8 cellular contexts compared by ENCODE assay signal in genomic region chr16:89973235-89973634, GRCh38. TPM values are rescaled to one million over a fixed set of nuclear protein-coding genes. Genes with fewer than 3 reads are reported as not detected.
DNase-seq lines count a peak whose midpoint lies in the region; ATAC-seq and TF ChIP-seq lines count a peak whose summit lies in the region.

No MANE protein-coding gene starts in this region.

- peak overlapping the region; percentile 99 for H3K4me3 Mint-ChIP-seq in activated CD4-positive, alpha-beta memory T cell treated with anti-CD3 and anti-CD28 coated beads, Interleukin-2, amount 10 ng/mL, durations not matched to agents 7 days and 5 days
- peak overlapping the region; percentile 100 for H3K4me3 Mint-ChIP-seq in stimulated activated memory B cell treated with anti-CD40 and anti-IgM and Interleukin-4, amounts not matched to agents 10 μg/mL and 1 μg/mL and 100 μg/mL, for 72 hours

- peaks cover 11% of the 10 kb centered on the region for H3K36me3 ChIP-seq in iPS-15b (ENCODE audit: control insufficient read depth, insufficient read depth, low read length)

- H3K36me3 Mint-ChIP-seq in activated CD4-positive, alpha-beta memory T cell treated with anti-CD3 and anti-CD28 coated beads, Interleukin-2, amount 10 ng/mL, durations not matched to agents 7 days and 5 days (ENCODE audit: low read depth), result peaks cover 26% of the 10 kb centered on the region
- peaks cover 9% of the 10 kb centered on the region for H3K36me3 Mint-ChIP-seq in stimulated activated memory B cell treated with anti-CD40 and anti-IgM and Interleukin-4, amounts not matched to agents 10 μg/mL and 1 μg/mL and 100 μg/mL, for 72 hours

- H3K4me1 ChIP-seq in iPS-15b (ENCODE audit: control insufficient read depth, insufficient read depth, low read length), result no peaks in the 10 kb centered on the region

- H3K9ac ChIP-seq in iPS-15b (ENCODE audit: low read depth, low read length), result peak overlapping the region; percentile 96

- H3K9me3 ChIP-seq in iPS-15b (ENCODE audit: control insufficient read depth, insufficient read depth, low read length), result no peaks in the 10 kb centered on the region

- no peaks in the 10 kb centered on the region for H3K27me3 Mint-ChIP-seq in activated CD4-positive, alpha-beta memory T cell treated with anti-CD3 and anti-CD28 coated beads, Interleukin-2, amount 10 ng/mL, durations not matched to agents 7 days and 5 days
- H3K27me3 Mint-ChIP-seq in stimulated activated memory B cell treated with anti-CD40 and anti-IgM and Interleukin-4, amounts not matched to agents 10 μg/mL and 1 μg/mL and 100 μg/mL, for 72 hours, result no peaks in the 10 kb centered on the region

- H3K27me3 ChIP-seq in iPS-15b (ENCODE audit: control insufficient read depth, insufficient read depth, low read length), result no peaks in the 10 kb centered on the region

- DNase-seq in HFF-Myc (ENCODE audit: extremely low read depth, low read depth) (no peak), NCI-H510A (lab: John Stamatoyannopoulos, UW) (no peak), ureter (ENCODE audit: low spot score) (no peak), SHP77 treated with DMSO at 0.1 percent for 48 hours (lab: John Stamatoyannopoulos, UW) (no peak), NCI-H1105 treated with DMSO at 0.1 percent for 48 hours (lab: John Stamatoyannopoulos, UW) (no peak)
- no peak for DNase-seq in activated CD4-positive, alpha-beta memory T cell treated with anti-CD3 and anti-CD28 coated beads, Interleukin-2, amount 10 ng/mL, durations not matched to agents 7 days and 5 days

- H3K4me1 Mint-ChIP-seq in activated CD4-positive, alpha-beta memory T cell treated with anti-CD3 and anti-CD28 coated beads, Interleukin-2, amount 10 ng/mL, durations not matched to agents 7 days and 5 days, result peaks cover 36% of the 10 kb centered on the region
- peaks cover 42% of the 10 kb centered on the region for H3K4me1 Mint-ChIP-seq in stimulated activated memory B cell treated with anti-CD40 and anti-IgM and Interleukin-4, amounts not matched to agents 10 μg/mL and 1 μg/mL and 100 μg/mL, for 72 hours

- no peak for TF ChIP-seq CTCF in HFF-Myc (IDR thresholded peaks at IDR 0.05; ENCODE audit: low read depth, low read length, missing control alignments)

- peaks cover 6% of the 10 kb centered on the region for H3K9me3 Mint-ChIP-seq in activated CD4-positive, alpha-beta memory T cell treated with anti-CD3 and anti-CD28 coated beads, Interleukin-2, amount 10 ng/mL, durations not matched to agents 7 days and 5 days
- H3K9me3 Mint-ChIP-seq in stimulated activated memory B cell treated with anti-CD40 and anti-IgM and Interleukin-4, amounts not matched to agents 10 μg/mL and 1 μg/mL and 100 μg/mL, for 72 hours, result no peaks in the 10 kb centered on the region

- POLR2A ChIA-PET in activated CD4-positive, alpha-beta memory T cell treated with anti-CD3 and anti-CD28 coated beads, Interleukin-2, amount 10 ng/mL, durations not matched to agents 7 days and 5 days (lab: Charles Lee), result interaction anchor here (0.9 to 2.6 kb wide), 12 partner anchors 9 to 657 kb away, joined by 3 to 22 read pairs (median 6); partner anchors contain the start of genes DEF8, TCF25 and TUBB3

- H3K27ac Mint-ChIP-seq in activated CD4-positive, alpha-beta memory T cell treated with anti-CD3 and anti-CD28 coated beads, Interleukin-2, amount 10 ng/mL, durations not matched to agents 7 days and 5 days, result peak overlapping the region; percentile 95
- peak overlapping the region; percentile 98 for H3K27ac Mint-ChIP-seq in stimulated activated memory B cell treated with anti-CD40 and anti-IgM and Interleukin-4, amounts not matched to agents 10 μg/mL and 1 μg/mL and 100 μg/mL, for 72 hours

- CTCF ChIA-PET in activated CD4-positive, alpha-beta memory T cell treated with anti-CD3 and anti-CD28 coated beads, Interleukin-2, amount 10 ng/mL, durations not matched to agents 7 days and 5 days (lab: Charles Lee), result interaction anchor here (1.2 to 1.3 kb wide), 2 partner anchors 49 to 63 kb away, joined by 3 read pairs; no protein-coding TSS in a partner anchor

- no peak for ATAC-seq in stimulated activated memory B cell treated with anti-CD40 and anti-IgM and Interleukin-4, amounts not matched to agents 10 μg/mL and 1 μg/mL and 100 μg/mL, for 72 hours

- H3K4me3 ChIP-seq in HFF-Myc (replicated peaks; ENCODE audit: low read depth, low read length) (peak overlapping the region; percentile 68), iPS-15b (ENCODE audit: low read depth, low read length) (peak overlapping the region; percentile 96)

RNA-seq across cellular contexts. Expression of gene DEF8, which starts 24.7 kb away (rescaled TPM):
- 10 to 100 TPM; 33.1 to 33.6 TPM for total RNA-seq in activated CD4-positive, alpha-beta memory T cell treated with anti-CD3 and anti-CD28 coated beads, Interleukin-2, amount 10 ng/mL, durations not matched to agents 7 days and 5 days
- total RNA-seq in ureter, result 45.9 TPM

RNA-seq across cellular contexts. Expression of gene DBNDD1, which starts 46.0 kb away (rescaled TPM):
- not detected for total RNA-seq in activated CD4-positive, alpha-beta memory T cell treated with anti-CD3 and anti-CD28 coated beads, Interleukin-2, amount 10 ng/mL, durations not matched to agents 7 days and 5 days
- total RNA-seq in ureter, result 3.0 TPM

RNA-seq across cellular contexts. Expression of gene TUBB3, which starts 50.1 kb away (rescaled TPM):
- 1 to 10 TPM; 3.6 to 4.0 TPM for total RNA-seq in activated CD4-positive, alpha-beta memory T cell treated with anti-CD3 and anti-CD28 coated beads, Interleukin-2, amount 10 ng/mL, durations not matched to agents 7 days and 5 days
- total RNA-seq in ureter, result 4.1 TPM

RNA-seq across cellular contexts. Expression of gene MC1R, which starts 54.6 kb away (rescaled TPM):
- 1 to 10 TPM; 3.6 to 4.1 TPM for total RNA-seq in activated CD4-positive, alpha-beta memory T cell treated with anti-CD3 and anti-CD28 coated beads, Interleukin-2, amount 10 ng/mL, durations not matched to agents 7 days and 5 days
- total RNA-seq in ureter, result 12.3 TPM
